8 cellular contexts compared by ENCODE assay signal in the genomic region with DNA sequence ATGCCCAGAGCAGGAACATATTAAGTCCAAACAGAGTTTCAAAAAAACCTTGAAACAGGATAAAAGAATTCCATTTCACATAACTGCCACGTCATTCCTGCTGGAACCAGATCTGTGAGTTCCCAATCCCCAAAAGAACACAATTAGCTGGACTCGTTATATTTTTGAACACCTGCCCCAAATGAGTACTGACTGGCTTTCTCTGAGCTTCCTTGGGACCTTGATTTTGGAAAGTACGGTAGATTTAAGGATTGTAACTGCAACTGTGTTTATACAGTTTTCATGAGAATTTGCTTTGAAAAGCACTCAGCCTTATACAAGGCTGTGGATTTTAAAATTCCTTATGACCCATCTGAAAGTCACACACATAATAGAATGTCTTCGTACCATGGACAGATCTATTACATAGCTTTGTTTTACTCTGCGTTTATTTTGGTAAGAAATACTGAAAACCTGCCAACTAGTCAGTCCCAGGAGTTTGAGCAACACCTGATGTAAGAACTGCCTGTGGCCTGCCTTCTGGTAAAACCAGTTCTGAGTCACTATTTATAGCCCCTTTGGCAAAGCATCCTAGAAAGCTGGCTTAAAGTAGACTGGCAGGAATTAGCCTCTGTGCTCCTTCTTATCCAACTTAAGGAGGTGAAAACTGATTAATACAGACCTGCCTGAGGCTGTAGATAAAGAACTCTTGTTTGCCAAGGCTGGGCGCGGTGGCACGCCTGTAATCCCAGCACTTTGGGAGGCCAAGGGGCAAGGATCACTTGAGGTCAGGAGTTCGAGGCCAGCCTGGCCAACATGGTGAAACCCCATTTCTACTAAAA. TPM values are rescaled to one million over a fixed set of nuclear protein-coding genes. Genes with fewer than 3 reads are reported as not detected.
DNase-seq lines count a peak whose midpoint lies in the region; ATAC-seq and TF ChIP-seq lines count a peak whose summit lies in the region.

No MANE protein-coding gene starts in this region.

- peak; percentile 46 for DNase-seq in Ammon's horn (ENCODE audit: low spot score)
- peak; percentile 42 for DNase-seq in NCI-H2081 treated with DMSO at 0.1 percent for 48 hours (lab: John Stamatoyannopoulos, UW)
- peak; percentile 92 for DNase-seq in choroid plexus epithelial cell (ENCODE audit: low read depth)
- DNase-seq in lung microvascular endothelial cell (ENCODE audit: low read depth in 2 of 2): peak; percentile 14 to 53
- DNase-seq in GM10248 (ENCODE audit: extremely low spot score): no peak
- no peak for DNase-seq in NK-92 (lab: John Stamatoyannopoulos, UW; ENCODE audit: unreplicated experiment)
- DNase-seq in NCI-H1694 treated with DMSO at 0.1 percent for 48 hours (lab: John Stamatoyannopoulos, UW): no peak

- no peak for ATAC-seq in HG03039 (IDR thresholded peaks at IDR 0.05; ENCODE audit: unreplicated experiment)

- CTCF ChIA-PET in GM10248 (lab: Yijun Ruan, JAX): interaction anchor here (1.4 kb wide), 1 partner anchor 9 kb away, joined by 6 read pairs; no protein-coding TSS in a partner anchor

- POLR2A ChIA-PET in GM10248 (lab: Yijun Ruan, JAX): no interaction called here

- H3K4me3 ChIP-seq in choroid plexus epithelial cell (ENCODE audit: low read depth, low read length): no peak overlapping the region

- TF ChIP-seq CTCF in choroid plexus epithelial cell (conservative IDR thresholded peaks at IDR 0.05; ENCODE audit: low read depth, low read length) (no peak), GM10248 (IDR thresholded peaks at IDR 0.05; ENCODE audit: control extremely low read depth, extremely low read depth, low read depth, missing control alignments) (no peak)

RNA-seq across cellular contexts. Expression of a gene that starts 48.1 kb away (rescaled TPM):
- total RNA-seq in lung microvascular endothelial cell: 13.9 and 21.6 TPM in 2 replicates

Comparison
In these comparisons a context has a peak if more than half of its experiments do, and no peak if none do; other contexts are left out.
1. DNase-seq: peak in Ammon's horn (single experiment), NCI-H2081 treated with DMSO at 0.1 percent for 48 hours (single experiment), choroid plexus epithelial cell (single experiment) and lung microvascular endothelial cell (2 of 2); none in GM10248 (single experiment), NK-92 (single experiment) and NCI-H1694 treated with DMSO at 0.1 percent for 48 hours (single experiment).